14 cellular contexts compared by ENCODE assay signal in the genomic region with DNA sequence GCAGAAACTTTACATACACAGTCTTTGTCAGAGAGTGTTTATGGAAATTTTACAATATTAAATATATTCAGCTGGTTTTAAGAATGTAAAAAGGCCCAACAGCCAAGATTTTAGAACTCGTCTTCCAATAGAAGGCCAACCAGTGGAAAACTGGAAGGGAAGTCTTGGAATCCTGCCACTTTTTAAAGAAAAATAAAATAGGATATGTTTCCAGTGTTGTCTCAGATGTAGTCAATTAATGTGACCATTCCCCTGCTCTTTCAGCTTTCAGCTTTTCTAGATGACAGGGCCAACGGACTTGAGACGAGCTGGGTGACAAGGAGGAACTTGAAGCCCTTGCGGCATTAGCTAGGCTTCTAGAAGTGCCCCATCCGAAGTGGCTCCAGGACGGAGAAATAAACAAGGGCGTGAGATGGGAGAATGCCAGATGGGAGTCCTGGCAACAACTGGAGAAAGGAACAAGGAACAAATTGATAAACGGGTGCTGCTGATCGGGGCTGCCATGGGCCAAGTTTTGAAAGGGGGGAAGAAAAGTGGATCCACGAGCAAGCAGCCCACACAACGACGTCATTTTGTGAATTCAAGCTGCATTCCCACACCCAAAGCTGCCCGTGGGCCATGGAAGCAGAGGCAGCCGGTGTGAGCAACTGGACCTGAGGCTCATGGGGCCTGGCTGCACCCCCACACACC. TPM values are rescaled to one million over a fixed set of nuclear protein-coding genes. Genes with fewer than 3 reads are reported as not detected.
DNase-seq lines count a peak whose midpoint lies in the region; ATAC-seq, FAIRE-seq and TF ChIP-seq lines count a peak whose summit lies in the region.
"Had no signal": no experiment of that assay in that cellular context is flagged by ENCODE, and none has a peak within 500 bp of the region (broad histone marks: within the 10 kb centered on the region; RNA-seq: fewer than 3 reads in every experiment).

No MANE protein-coding gene starts in this region.

- H3K27ac Mint-ChIP-seq in HFFc6 = peak overlapping the region; percentile 66
- H3K27ac Mint-ChIP-seq: activated naive CD8-positive, alpha-beta T cell treated with anti-CD3 and anti-CD28 coated beads, Interleukin-2, amount 10 ng/mL, durations not matched to agents 7 days and 5 days; naive thymus-derived CD8-positive, alpha-beta T cell had no signal

- FAIRE-seq in endometrium (lab: Jason Lieb, UNC) = peak; percentile 70

- peaks cover 9% of the 10 kb centered on the region for H3K36me3 ChIP-seq in lower lobe of right lung

- no peaks in the 10 kb centered on the region for H3K27me3 ChIP-seq in lower lobe of right lung (ENCODE audit: low read depth)

- TF ChIP-seq CTCF in HFFc6 (IDR thresholded peaks at IDR 0.05) (no peak), lower lobe of right lung (IDR thresholded peaks at IDR 0.05) (no peak)

- H3K4me3 Mint-ChIP-seq in HFFc6 = peak overlapping the region; percentile 7; the same call in 1 of the 2 replicates
- H3K4me3 Mint-ChIP-seq: activated naive CD8-positive, alpha-beta T cell treated with anti-CD3 and anti-CD28 coated beads, Interleukin-2, amount 10 ng/mL, durations not matched to agents 7 days and 5 days; naive thymus-derived CD8-positive, alpha-beta T cell had no signal

- no peaks in the 10 kb centered on the region for H3K9me3 ChIP-seq in lower lobe of right lung

- H3K36me3 Mint-ChIP-seq in HFFc6 (ENCODE audit: low read depth) = peaks cover 9% of the 10 kb centered on the region
- H3K36me3 Mint-ChIP-seq: activated naive CD8-positive, alpha-beta T cell treated with anti-CD3 and anti-CD28 coated beads, Interleukin-2, amount 10 ng/mL, durations not matched to agents 7 days and 5 days; naive thymus-derived CD8-positive, alpha-beta T cell had no signal

- H3K4me1 ChIP-seq in lower lobe of right lung = peaks cover 70% of the 10 kb centered on the region

- H3K4me1 Mint-ChIP-seq in HFFc6 (ENCODE audit: low read depth) = peaks cover 70% of the 10 kb centered on the region
- H3K4me1 Mint-ChIP-seq: activated naive CD8-positive, alpha-beta T cell treated with anti-CD3 and anti-CD28 coated beads, Interleukin-2, amount 10 ng/mL, durations not matched to agents 7 days and 5 days had no signal

- no peaks in the 10 kb centered on the region for H3K9me3 Mint-ChIP-seq in HFFc6
- H3K9me3 Mint-ChIP-seq: activated naive CD8-positive, alpha-beta T cell treated with anti-CD3 and anti-CD28 coated beads, Interleukin-2, amount 10 ng/mL, durations not matched to agents 7 days and 5 days; naive thymus-derived CD8-positive, alpha-beta T cell had no signal

- intact Hi-C loops in lower lobe of right lung (cut with DNase I) = no loop called here

- ATAC-seq in lower lobe of right lung (peak in 1 of 2 donors; percentile 10), GM19467 (IDR thresholded peaks at IDR 0.05; ENCODE audit: unreplicated experiment) (no peak)
- ATAC-seq: naive thymus-derived CD8-positive, alpha-beta T cell; SK-N-SH treated with all-trans-retinoic acid at 6 μM for 48 hours had no signal

- no peak overlapping the region for H3K4me3 ChIP-seq in lower lobe of right lung

- no peaks in the 10 kb centered on the region; the same call in 1 of the 2 replicates for H3K27me3 Mint-ChIP-seq in HFFc6 (ENCODE audit: insufficient read depth)
- H3K27me3 Mint-ChIP-seq: activated naive CD8-positive, alpha-beta T cell treated with anti-CD3 and anti-CD28 coated beads, Interleukin-2, amount 10 ng/mL, durations not matched to agents 7 days and 5 days; naive thymus-derived CD8-positive, alpha-beta T cell had no signal

- DNase-seq in HFFc6 = no peak
- DNase-seq in lower lobe of right lung = no peak
- DNase-seq in smooth muscle cell of the brain vasculature (ENCODE audit: low read depth, low spot score) = peak; percentile 57
- DNase-seq in OCI-M2 (lab: John Stamatoyannopoulos, UW; ENCODE audit: unreplicated experiment) = no peak
- DNase-seq in NCI-H146 (lab: John Stamatoyannopoulos, UW) = no peak
- no peak for DNase-seq in DMS79 treated with DMSO at 0.1 percent for 48 hours (lab: John Stamatoyannopoulos, UW)
- DNase-seq: activated CD4-positive, alpha-beta T cell treated with anti-CD3 and anti-CD28 coated beads for 48 hours; activated naive CD8-positive, alpha-beta T cell treated with anti-CD3 and anti-CD28 coated beads, Interleukin-2, amount 10 ng/mL, durations not matched to agents 7 days and 5 days; COR-L47 had no signal

- peak overlapping the region; percentile 19 for H3K27ac ChIP-seq in lower lobe of right lung
- H3K27ac ChIP-seq: KMS-11 had no signal

RNA-seq across cellular contexts. Expression of a gene that starts 42.3 kb away (rescaled TPM):
- total RNA-seq in HFFc6 (2021; fragmentation: NEBNext Ultra II Directional; extraction: Animal tissue kit (Norgen Biotek cat#: 25700)) = 10 to 100 TPM; 70.6 to 86.9 (median 78.8) TPM
- total RNA-seq in lower lobe of right lung = 73.0 TPM
